In the genomic region with DNA sequence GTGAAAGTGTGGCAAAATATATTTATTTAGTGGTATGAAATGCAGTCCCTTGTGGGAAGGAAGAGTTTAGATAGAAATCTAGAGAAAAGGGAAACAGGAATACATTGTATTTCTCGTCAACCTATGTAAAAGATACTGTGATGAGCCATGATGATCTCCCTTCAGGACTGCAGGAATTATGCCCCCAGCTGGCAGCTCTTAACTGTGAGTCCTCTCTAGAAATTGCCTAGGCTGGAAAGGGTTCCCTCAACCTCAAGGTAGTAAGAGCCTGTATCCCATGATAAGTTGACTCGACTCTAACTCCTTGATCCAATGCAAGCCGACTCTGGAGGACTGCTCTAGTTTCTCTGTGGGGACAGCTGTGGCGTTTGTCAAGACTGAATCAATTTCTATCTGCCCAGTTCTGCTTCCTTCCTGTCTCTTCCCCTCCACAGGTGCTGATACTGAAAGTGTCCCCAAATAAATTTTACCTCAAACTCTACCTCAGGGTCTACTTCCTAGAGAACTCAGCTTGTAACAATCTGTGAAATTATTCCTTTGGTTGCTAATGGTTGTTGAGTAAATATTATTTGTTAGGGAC, we compare ENCODE assay signal across 1 cellular context.
TF ChIP-seq lines count a peak whose summit lies in the region.

No MANE protein-coding gene starts in this region.

TF ChIP-seq in GM12878, 131 proteins besides CTCF, POLR2A, EP300 and RAD21 (continued from another document):
- TF ChIP-seq, protein P1, sequence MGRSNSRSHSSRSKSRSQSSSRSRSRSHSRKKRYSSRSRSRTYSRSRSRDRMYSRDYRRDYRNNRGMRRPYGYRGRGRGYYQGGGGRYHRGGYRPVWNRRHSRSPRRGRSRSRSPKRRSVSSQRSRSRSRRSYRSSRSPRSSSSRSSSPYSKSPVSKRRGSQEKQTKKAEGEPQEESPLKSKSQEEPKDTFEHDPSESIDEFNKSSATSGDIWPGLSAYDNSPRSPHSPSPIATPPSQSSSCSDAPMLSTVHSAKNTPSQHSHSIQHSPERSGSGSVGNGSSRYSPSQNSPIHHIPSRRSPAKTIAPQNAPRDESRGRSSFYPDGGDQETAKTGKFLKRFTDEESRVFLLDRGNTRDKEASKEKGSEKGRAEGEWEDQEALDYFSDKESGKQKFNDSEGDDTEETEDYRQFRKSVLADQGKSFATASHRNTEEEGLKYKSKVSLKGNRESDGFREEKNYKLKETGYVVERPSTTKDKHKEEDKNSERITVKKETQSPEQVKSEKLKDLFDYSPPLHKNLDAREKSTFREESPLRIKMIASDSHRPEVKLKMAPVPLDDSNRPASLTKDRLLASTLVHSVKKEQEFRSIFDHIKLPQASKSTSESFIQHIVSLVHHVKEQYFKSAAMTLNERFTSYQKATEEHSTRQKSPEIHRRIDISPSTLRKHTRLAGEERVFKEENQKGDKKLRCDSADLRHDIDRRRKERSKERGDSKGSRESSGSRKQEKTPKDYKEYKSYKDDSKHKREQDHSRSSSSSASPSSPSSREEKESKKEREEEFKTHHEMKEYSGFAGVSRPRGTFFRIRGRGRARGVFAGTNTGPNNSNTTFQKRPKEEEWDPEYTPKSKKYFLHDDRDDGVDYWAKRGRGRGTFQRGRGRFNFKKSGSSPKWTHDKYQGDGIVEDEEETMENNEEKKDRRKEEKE (IDR thresholded peaks at IDR 0.05), result no peak
- TF ChIP-seq CBX5 (IDR thresholded peaks at IDR 0.05; ENCODE audit: low read depth) (no peak), SIN3A (IDR thresholded peaks at IDR 0.05; ENCODE audit: low read depth, low read length) (no peak), SRF (IDR thresholded peaks at IDR 0.05; ENCODE audit: low read depth in 2 of 2, low read length in 2 of 2) (no peak), ETV6 (conservative IDR thresholded peaks at IDR 0.05 in 1 of 2, IDR thresholded peaks at IDR 0.05 in 1 of 2; ENCODE audit: borderline replicate concordance in 1 of 2, low read depth in 1 of 2) (no peak)
- TF ChIP-seq, protein P2, sequence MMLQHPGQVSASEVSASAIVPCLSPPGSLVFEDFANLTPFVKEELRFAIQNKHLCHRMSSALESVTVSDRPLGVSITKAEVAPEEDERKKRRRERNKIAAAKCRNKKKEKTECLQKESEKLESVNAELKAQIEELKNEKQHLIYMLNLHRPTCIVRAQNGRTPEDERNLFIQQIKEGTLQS (IDR thresholded peaks at IDR 0.05; ENCODE audit: borderline replicate concordance, extremely low read depth, low read depth, low read length), result no peak
- TF ChIP-seq, protein P3, sequence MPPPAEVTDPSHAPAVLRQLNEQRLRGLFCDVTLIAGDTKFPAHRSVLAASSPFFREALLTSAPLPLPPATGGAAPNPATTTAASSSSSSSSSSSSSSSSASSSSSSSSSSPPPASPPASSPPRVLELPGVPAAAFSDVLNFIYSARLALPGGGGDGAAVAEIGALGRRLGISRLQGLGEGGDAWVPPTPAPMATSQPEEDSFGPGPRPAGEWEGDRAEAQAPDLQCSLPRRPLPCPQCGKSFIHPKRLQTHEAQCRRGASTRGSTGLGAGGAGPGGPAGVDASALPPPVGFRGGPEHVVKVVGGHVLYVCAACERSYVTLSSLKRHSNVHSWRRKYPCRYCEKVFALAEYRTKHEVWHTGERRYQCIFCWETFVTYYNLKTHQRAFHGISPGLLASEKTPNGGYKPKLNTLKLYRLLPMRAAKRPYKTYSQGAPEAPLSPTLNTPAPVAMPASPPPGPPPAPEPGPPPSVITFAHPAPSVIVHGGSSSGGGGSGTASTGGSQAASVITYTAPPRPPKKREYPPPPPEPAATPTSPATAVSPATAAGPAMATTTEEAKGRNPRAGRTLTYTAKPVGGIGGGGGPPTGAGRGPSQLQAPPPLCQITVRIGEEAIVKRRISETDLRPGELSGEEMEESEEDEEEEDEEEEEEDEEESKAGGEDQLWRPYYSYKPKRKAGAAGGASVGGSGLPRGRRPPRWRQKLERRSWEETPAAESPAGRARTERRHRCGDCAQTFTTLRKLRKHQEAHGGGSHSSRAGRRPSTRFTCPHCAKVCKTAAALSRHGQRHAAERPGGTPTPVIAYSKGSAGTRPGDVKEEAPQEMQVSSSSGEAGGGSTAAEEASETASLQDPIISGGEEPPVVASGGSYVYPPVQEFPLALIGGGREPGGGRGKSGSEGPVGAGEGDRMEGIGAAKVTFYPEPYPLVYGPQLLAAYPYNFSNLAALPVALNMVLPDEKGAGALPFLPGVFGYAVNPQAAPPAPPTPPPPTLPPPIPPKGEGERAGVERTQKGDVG (CRISPR knock-in tag; IDR thresholded peaks at IDR 0.05), result no peak
